ENCODE assay signal across 10 cellular contexts in the genomic region with DNA sequence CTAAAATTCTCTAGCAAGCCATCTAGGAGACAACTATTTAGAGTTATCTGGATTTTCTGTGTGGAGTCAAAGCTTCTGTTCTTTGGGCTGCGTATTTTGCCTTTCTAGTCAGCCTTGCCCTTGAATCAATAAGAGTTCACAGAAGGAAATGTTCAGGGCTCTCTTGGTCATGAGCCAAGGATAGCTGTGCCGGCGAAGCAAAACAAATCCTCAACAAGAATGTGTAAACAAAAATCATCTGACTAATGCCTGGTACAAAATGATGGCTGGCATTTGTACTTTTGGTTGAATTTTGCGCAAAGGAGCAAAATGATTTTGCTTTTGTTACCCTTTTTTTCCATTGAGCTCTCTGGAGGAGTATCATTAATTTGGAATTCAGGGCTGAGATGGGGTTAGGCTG.
DNase-seq lines count a peak whose midpoint lies in the region; ATAC-seq and TF ChIP-seq lines count a peak whose summit lies in the region.
"Had no signal": no experiment of that assay in that cellular context is flagged by ENCODE, and none has a peak within 500 bp of the region (broad histone marks: within the 10 kb centered on the region; RNA-seq: fewer than 3 reads in every experiment).

No MANE protein-coding gene starts in this region.

- no peaks in the 10 kb centered on the region for H3K4me1 Mint-ChIP-seq in natural killer cell
- no peaks in the 10 kb centered on the region for H3K4me1 Mint-ChIP-seq in activated CD4-positive, alpha-beta memory T cell treated with anti-CD3 and anti-CD28 coated beads for 36 hours (ENCODE audit: low read depth)

- no peaks in the 10 kb centered on the region for H3K4me1 ChIP-seq in GM23248 (ENCODE audit: insufficient read depth)

- DNase-seq in GM23248 (peak; percentile 25), NCI-H446 (lab: John Stamatoyannopoulos, UW) (peak; percentile 47 to 64), fibroblast of gingiva (ENCODE audit: low read depth) (peak; percentile 92), retinal pigment epithelial cell (ENCODE audit: low read depth) (peak; percentile 48), natural killer cell (no peak)
- no peak for DNase-seq in activated CD4-positive, alpha-beta memory T cell treated with anti-CD3 and anti-CD28 coated beads for 36 hours
- DNase-seq: left cardiac atrium; stimulated activated CD4-positive, alpha-beta T cell treated with anti-CD3 and anti-CD28 coated beads, Interleukin-12 subunit alpha, Interleukin-12 subunit beta, amount 100 ng/mL, for 4 hours had no signal

- no peaks in the 10 kb centered on the region for H3F3A ChIP-seq in GM23248 (ENCODE audit: insufficient read depth)

- H3K9ac ChIP-seq in GM23248, result no peak overlapping the region

- no peaks in the 10 kb centered on the region for H3K36me3 Mint-ChIP-seq in natural killer cell
- H3K36me3 Mint-ChIP-seq in activated CD4-positive, alpha-beta memory T cell treated with anti-CD3 and anti-CD28 coated beads for 36 hours, result no peaks in the 10 kb centered on the region

- no peak for ATAC-seq in natural killer cell
- ATAC-seq in HG03097 (IDR thresholded peaks at IDR 0.05; ENCODE audit: low FRiP score, unreplicated experiment), result no peak
- ATAC-seq in GM18502 (IDR thresholded peaks at IDR 0.05; ENCODE audit: poor library complexity, unreplicated experiment), result no peak
- ATAC-seq: left cardiac atrium had no signal

- CTCF ChIA-PET in activated CD4-positive, alpha-beta memory T cell treated with anti-CD3 and anti-CD28 coated beads for 36 hours (lab: Charles Lee), result no interaction called here

- no peak overlapping the region for H3K27ac Mint-ChIP-seq in natural killer cell
- H3K27ac Mint-ChIP-seq in activated CD4-positive, alpha-beta memory T cell treated with anti-CD3 and anti-CD28 coated beads for 36 hours, result no peak overlapping the region

- H3K9me3 ChIP-seq in GM23248 (ENCODE audit: low read depth), result no peaks in the 10 kb centered on the region

- no peak overlapping the region for H3K4me3 Mint-ChIP-seq in natural killer cell
- no peak overlapping the region for H3K4me3 Mint-ChIP-seq in activated CD4-positive, alpha-beta memory T cell treated with anti-CD3 and anti-CD28 coated beads for 36 hours

- H3K9me2 ChIP-seq in GM23248 (ENCODE audit: insufficient read depth), result no peaks in the 10 kb centered on the region

- in situ Hi-C loops in GM23248 (cut with MboI), result no loop called here

- H3K9me3 Mint-ChIP-seq in natural killer cell, result peaks cover 2 to 7% of the 10 kb centered on the region in 2 donors
- H3K9me3 Mint-ChIP-seq in activated CD4-positive, alpha-beta memory T cell treated with anti-CD3 and anti-CD28 coated beads for 36 hours, result no peaks in the 10 kb centered on the region

- peaks cover 2 to 12% of the 10 kb centered on the region in 2 donors for H3K27me3 Mint-ChIP-seq in natural killer cell (ENCODE audit: low read depth in 2 of 2)
- peaks cover 2% of the 10 kb centered on the region for H3K27me3 Mint-ChIP-seq in activated CD4-positive, alpha-beta memory T cell treated with anti-CD3 and anti-CD28 coated beads for 36 hours

- TF ChIP-seq CTCF in retinal pigment epithelial cell (conservative IDR thresholded peaks at IDR 0.05; ENCODE audit: low read depth, low read length) (no peak), natural killer cell (IDR thresholded peaks at IDR 0.05) (no peak)

- POLR2A ChIA-PET in activated CD4-positive, alpha-beta memory T cell treated with anti-CD3 and anti-CD28 coated beads for 36 hours (lab: Charles Lee), result no interaction called here

- no peak overlapping the region for H3K4me2 ChIP-seq in GM23248 (ENCODE audit: unreplicated experiment)

- no peaks in the 10 kb centered on the region for H3K79me2 ChIP-seq in GM23248 (ENCODE audit: insufficient read depth)

- H3K36me3 ChIP-seq in GM23248 (ENCODE audit: low read depth), result no peaks in the 10 kb centered on the region

- H3K27ac ChIP-seq in GM23248, result no peak overlapping the region

- H2AFZ ChIP-seq in GM23248, result no peak overlapping the region

- no peak overlapping the region for H3K4me3 ChIP-seq in GM23248
- no peak overlapping the region for H3K4me3 ChIP-seq in retinal pigment epithelial cell (ENCODE audit: low read length)

- intact Hi-C loops in natural killer cell (cut with micrococcal nuclease), result no loop called here
- intact Hi-C loops in activated CD4-positive, alpha-beta memory T cell treated with anti-CD3 and anti-CD28 coated beads for 36 hours (cut with micrococcal nuclease), result no loop called here

- H3K27me3 ChIP-seq in GM23248 (replicated peaks; ENCODE audit: insufficient read depth), result no peaks in the 10 kb centered on the region

- no peaks in the 10 kb centered on the region for H4K20me1 ChIP-seq in GM23248 (ENCODE audit: insufficient read depth)

- WGBS in GM23248 (ENCODE audit: low coverage in 1 of 2, low lambda C conversion rate in 2 of 2, missing lambda C conversion rate in 2 of 2), 2 experiments, result 41 to 47% methylated on average over 4 of the region's 4 CpGs

Comparison
In these comparisons a context has a peak if more than half of its experiments do, and no peak if none do; other contexts are left out.
1. DNase-seq: peak in GM23248 (single experiment), NCI-H446 (2 of 2), fibroblast of gingiva (single experiment) and retinal pigment epithelial cell (single experiment); none in natural killer cell (single experiment) and activated CD4-positive, alpha-beta memory T cell treated with anti-CD3 and anti-CD28 coated beads for 36 hours (single experiment).